In genomic region chr16:89490386-89491237, GRCh38 we compare ENCODE assay signal across 8 cellular contexts. TPM values are rescaled to one million over a fixed set of nuclear protein-coding genes. Genes with fewer than 3 reads are reported as not detected.
A peak's percentile ranks its signal among the peaks of the same experiment; 100 is the strongest.
DNase-seq lines count a peak whose midpoint lies in the region; ATAC-seq and TF ChIP-seq lines count a peak whose summit lies in the region.

TSS of gene ANKRD11 (minus strand) at chr16:89490561. CDS start at chr16:89317019, 173,542 bp downstream.

- H3K27me3 Mint-ChIP-seq in activated T-helper 2 cell treated with anti-CD3 and anti-CD28 coated beads, Interferon-gamma antibody, Interleukin-2, Interleukin-4, amounts not matched to agents 10 μg/mL and 5 μg/mL and 100 μg/mL, durations not matched to agents 14 hours and 24 hours and 36 hours (ENCODE audit: low read depth) = no peaks in the 10 kb centered on the region
- no peaks in the 10 kb centered on the region for H3K27me3 Mint-ChIP-seq in natural killer cell (ENCODE audit: low read depth in 2 of 2)

- H3K27me3 ChIP-seq in RWPE2 (ENCODE audit: insufficient read depth, poor library complexity, severe bottlenecking) = no peaks in the 10 kb centered on the region

- H3K4me3 Mint-ChIP-seq in activated T-helper 2 cell treated with anti-CD3 and anti-CD28 coated beads, Interferon-gamma antibody, Interleukin-2, Interleukin-4, amounts not matched to agents 10 μg/mL and 5 μg/mL and 100 μg/mL, durations not matched to agents 14 hours and 24 hours and 36 hours (ENCODE audit: low read depth) = peak within 1 kb of the TSS; percentile 87
- H3K4me3 Mint-ChIP-seq in natural killer cell = peak within 1 kb of the TSS; percentile 95

- no peaks in the 10 kb centered on the region for H3K9me3 ChIP-seq in RWPE2 (ENCODE audit: severe bottlenecking)

- H3K36me3 Mint-ChIP-seq in activated T-helper 2 cell treated with anti-CD3 and anti-CD28 coated beads, Interferon-gamma antibody, Interleukin-2, Interleukin-4, amounts not matched to agents 10 μg/mL and 5 μg/mL and 100 μg/mL, durations not matched to agents 14 hours and 24 hours and 36 hours (ENCODE audit: low read depth) = peaks cover 28% of the 10 kb centered on the region
- no peaks in the 10 kb centered on the region for H3K36me3 Mint-ChIP-seq in natural killer cell

- TF ChIP-seq CTCF in RWPE2 (IDR thresholded peaks at IDR 0.05; ENCODE audit: poor library complexity, severe bottlenecking) (no peak), fibroblast of mammary gland (conservative IDR thresholded peaks at IDR 0.05; ENCODE audit: control insufficient read depth, insufficient read depth, low read depth, low read length) (no peak), natural killer cell (IDR thresholded peaks at IDR 0.05) (no peak)

- peaks cover 27% of the 10 kb centered on the region for H3K4me1 ChIP-seq in RWPE2 (ENCODE audit: insufficient read depth, poor library complexity, severe bottlenecking)

- intact Hi-C loops in activated T-helper 2 cell treated with anti-CD3 and anti-CD28 coated beads, Interferon-gamma antibody, Interleukin-2, Interleukin-4, amounts not matched to agents 10 μg/mL and 5 μg/mL and 100 μg/mL, durations not matched to agents 14 hours and 24 hours and 36 hours (cut with micrococcal nuclease) = loop anchor here (1.0 to 10.0 kb wide), 4 partner anchors 15 to 706 kb away; partner anchors contain the start of genes PIEZO1 and SPG7
- intact Hi-C loops in natural killer cell (cut with micrococcal nuclease) = loop anchor here (1.0 to 5.0 kb wide), 2 partner anchors 15 to 72 kb away; partner anchors contain the start of gene RPL13

- DNase-seq in EH (ENCODE audit: low read depth) = peak; percentile 100
- peak; percentile 100 for DNase-seq in H4 (ENCODE audit: low spot score)
- peak; percentile 99 for DNase-seq in LoVo (ENCODE audit: low spot score)
- peak; percentile 100 for DNase-seq in RWPE2 (ENCODE audit: low spot score)
- DNase-seq in activated T-helper 2 cell treated with anti-CD3 and anti-CD28 coated beads, Interferon-gamma antibody, Interleukin-2, Interleukin-4, amounts not matched to agents 10 μg/mL and 5 μg/mL and 100 μg/mL, durations not matched to agents 14 hours and 24 hours and 36 hours (ENCODE audit: low spot score) = peak; percentile 99
- peak; percentile 100 for DNase-seq in fibroblast of mammary gland (ENCODE audit: low read depth)
- DNase-seq in natural killer cell = peak; percentile 98
- DNase-seq in stimulated activated naive CD4-positive, alpha-beta T cell treated with Interleukin-2 at 50 U/mL for 16 hours (lab: John Stamatoyannopoulos, UW) = peak; percentile 99

- H3K27ac Mint-ChIP-seq in activated T-helper 2 cell treated with anti-CD3 and anti-CD28 coated beads, Interferon-gamma antibody, Interleukin-2, Interleukin-4, amounts not matched to agents 10 μg/mL and 5 μg/mL and 100 μg/mL, durations not matched to agents 14 hours and 24 hours and 36 hours = peak within 1 kb of the TSS; percentile 89
- H3K27ac Mint-ChIP-seq in natural killer cell = peak within 1 kb of the TSS; percentile 97 to 98

- ATAC-seq in RWPE2 (ENCODE audit: low read depth) (peak; percentile 95), natural killer cell (peak; percentile 84 to 95 (median 86))

- H3K4me3 ChIP-seq in RWPE2 (ENCODE audit: severe bottlenecking) (peak within 1 kb of the TSS; percentile 71), fibroblast of mammary gland (ENCODE audit: control insufficient read depth, low read depth, low read length) (peak within 1 kb of the TSS; percentile 70)

- H3K27ac ChIP-seq in RWPE2 (ENCODE audit: poor library complexity, severe bottlenecking) = peak within 1 kb of the TSS; percentile 91

- peaks cover 42% of the 10 kb centered on the region for H3K4me1 Mint-ChIP-seq in activated T-helper 2 cell treated with anti-CD3 and anti-CD28 coated beads, Interferon-gamma antibody, Interleukin-2, Interleukin-4, amounts not matched to agents 10 μg/mL and 5 μg/mL and 100 μg/mL, durations not matched to agents 14 hours and 24 hours and 36 hours (ENCODE audit: low read depth)
- H3K4me1 Mint-ChIP-seq in natural killer cell = peaks cover 41 to 72% of the 10 kb centered on the region in 2 donors

- H3K36me3 ChIP-seq in RWPE2 (ENCODE audit: low read depth) = peaks cover 20% of the 10 kb centered on the region

- no peaks in the 10 kb centered on the region for H3K9me3 Mint-ChIP-seq in activated T-helper 2 cell treated with anti-CD3 and anti-CD28 coated beads, Interferon-gamma antibody, Interleukin-2, Interleukin-4, amounts not matched to agents 10 μg/mL and 5 μg/mL and 100 μg/mL, durations not matched to agents 14 hours and 24 hours and 36 hours
- H3K9me3 Mint-ChIP-seq in natural killer cell = no peaks in the 10 kb centered on the region

RNA-seq across cellular contexts. Expression of gene ANKRD11, which starts in this region (rescaled TPM):
- 34.4 and 39.2 TPM in 2 replicates for total RNA-seq in H4 (2014; rRNA removed; shearing (Covaris generic))
- total RNA-seq in activated T-helper 2 cell treated with anti-CD3 and anti-CD28 coated beads, Interferon-gamma antibody, Interleukin-2, Interleukin-4, amounts not matched to agents 10 μg/mL and 5 μg/mL and 100 μg/mL, durations not matched to agents 14 hours and 24 hours and 36 hours = 142 and 144 TPM in 2 replicates
- total RNA-seq in natural killer cell = 100 to 1,000 TPM; 230 to 299 (median 287) TPM

Comparison
In these comparisons a context has a peak if more than half of its experiments do, and no peak if none do; other contexts are left out.
1. Peak in every context shown above with its lines: DNase-seq, ATAC-seq, H3K4me3 ChIP-seq and H3K27ac ChIP-seq.